ENCODE assay signal across 28 cellular contexts in genomic region chr4:104146048-104146447, GRCh38.
"Had no signal": no experiment of that assay in that cellular context is flagged by ENCODE, and none has a peak within 500 bp of the region (broad histone marks: within the 10 kb centered on the region; RNA-seq: fewer than 3 reads in every experiment).

No MANE protein-coding gene starts in this region.

- H3K4me3 ChIP-seq: neural progenitor cell, ovary, psoas muscle, right lobe of liver, sigmoid colon, stomach, thoracic aorta, thyroid gland, tibial nerve, upper lobe of left lung, vagina had no signal

- H3K4me1 ChIP-seq: neural progenitor cell, parathyroid adenoma, psoas muscle, right lobe of liver, sigmoid colon, stomach, thyroid gland, tibial nerve, upper lobe of left lung, vagina had no signal

- H2AFZ ChIP-seq: neural progenitor cell, parathyroid adenoma had no signal

- H3K27me3 ChIP-seq: neural progenitor cell, ovary, right lobe of liver, sigmoid colon, stomach, thyroid gland, tibial nerve, upper lobe of left lung, vagina had no signal

- H3K4me1 Mint-ChIP-seq: nephron; neural progenitor cell; stimulated activated effector memory CD8-positive, alpha-beta T cell treated with anti-CD3 and anti-CD28 coated beads, Interleukin-12 subunit alpha, Interleukin-12 subunit beta, amount 100 ng/mL, for 72 hours; stimulated activated naive B cell treated with anti-CD40 and anti-IgM and Interleukin-4, amounts not matched to agents 10 μg/mL and 1 μg/mL and 100 μg/mL, for 72 hours had no signal

- H3K36me3 ChIP-seq: neural progenitor cell, ovary, right lobe of liver, sigmoid colon, stomach, thoracic aorta, thyroid gland, tibial nerve, upper lobe of left lung, vagina had no signal

- H3K27me3 Mint-ChIP-seq: progenitor cell of endocrine pancreas; stimulated activated naive B cell treated with anti-CD40 and anti-IgM and Interleukin-4, amounts not matched to agents 10 μg/mL and 1 μg/mL and 100 μg/mL, for 72 hours; stimulated activated naive CD8-positive, alpha-beta T cell treated with anti-CD3 and anti-CD28 coated beads, Interleukin-15, Interleukin-2, amounts not matched to agents 100 ng/mL and 50 ng/mL, for 24 hours had no signal

- H3K27ac ChIP-seq: neural progenitor cell, ovary, parathyroid adenoma, psoas muscle, right lobe of liver, sigmoid colon, stomach, thoracic aorta, thyroid gland, tibial nerve, upper lobe of left lung, vagina had no signal

- H3K36me3 Mint-ChIP-seq: neural progenitor cell; stimulated activated effector memory CD8-positive, alpha-beta T cell treated with anti-CD3 and anti-CD28 coated beads, Interleukin-12 subunit alpha, Interleukin-12 subunit beta, amount 100 ng/mL, for 72 hours; stimulated activated naive B cell treated with anti-CD40 and anti-IgM and Interleukin-4, amounts not matched to agents 10 μg/mL and 1 μg/mL and 100 μg/mL, for 72 hours had no signal

- H3K4me2 ChIP-seq: neural progenitor cell had no signal

- H3K27ac Mint-ChIP-seq: nephron; neural progenitor cell; progenitor cell of endocrine pancreas; stimulated activated effector memory CD8-positive, alpha-beta T cell treated with anti-CD3 and anti-CD28 coated beads, Interleukin-12 subunit alpha, Interleukin-12 subunit beta, amount 100 ng/mL, for 72 hours; stimulated activated naive B cell treated with anti-CD40 and anti-IgM and Interleukin-4, amounts not matched to agents 10 μg/mL and 1 μg/mL and 100 μg/mL, for 72 hours; stimulated activated naive CD8-positive, alpha-beta T cell treated with anti-CD3 and anti-CD28 coated beads, Interleukin-15, Interleukin-2, amounts not matched to agents 100 ng/mL and 50 ng/mL, for 24 hours had no signal

- H3K9me3 ChIP-seq: ovary, psoas muscle, right lobe of liver, sigmoid colon, stomach, thoracic aorta, thyroid gland, tibial nerve, upper lobe of left lung, vagina had no signal

- FAIRE-seq: urothelium cell line had no signal

- H3K9ac ChIP-seq: neural progenitor cell, parathyroid adenoma had no signal

- DNase-seq: occipital lobe; ovary; posterior cingulate gyrus; psoas muscle; right cardiac atrium; right lobe of liver; sigmoid colon; small intestine; stimulated activated CD4-positive, alpha-beta T cell treated with anti-CD3 and anti-CD28 coated beads, Interleukin-15, amount 100 ng/mL, for 24 hours; stimulated activated CD4-positive, alpha-beta T cell treated with anti-CD3 and anti-CD28 coated beads, Interleukin-2, amount 100 ng/mL, for 24 hours; stimulated activated CD4-positive, alpha-beta T cell treated with anti-CD3 and anti-CD28 coated beads, Interleukin-2, amount 100 ng/mL, for 48 hours; stimulated activated CD4-positive, alpha-beta T cell treated with anti-CD3 and anti-CD28 coated beads, Interleukin-4, amount 100 ng/mL, for 24 hours; stimulated activated naive B cell treated with anti-CD40 and anti-IgM and Interleukin-4, amounts not matched to agents 10 μg/mL and 1 μg/mL and 100 μg/mL, for 72 hours; stimulated activated naive CD4-positive, alpha-beta T cell treated with Interleukin-2 at 50 U/mL for 16 hours; stomach; thyroid gland; trophoblast cell; upper lobe of left lung had no signal

- H3K9me3 Mint-ChIP-seq: nephron; neural progenitor cell; stimulated activated naive CD8-positive, alpha-beta T cell treated with anti-CD3 and anti-CD28 coated beads, Interleukin-15, Interleukin-2, amounts not matched to agents 100 ng/mL and 50 ng/mL, for 24 hours had no signal

- H3K4me3 Mint-ChIP-seq: nephron; neural progenitor cell; stimulated activated effector memory CD8-positive, alpha-beta T cell treated with anti-CD3 and anti-CD28 coated beads, Interleukin-12 subunit alpha, Interleukin-12 subunit beta, amount 100 ng/mL, for 72 hours; stimulated activated naive B cell treated with anti-CD40 and anti-IgM and Interleukin-4, amounts not matched to agents 10 μg/mL and 1 μg/mL and 100 μg/mL, for 72 hours; stimulated activated naive CD8-positive, alpha-beta T cell treated with anti-CD3 and anti-CD28 coated beads, Interleukin-15, Interleukin-2, amounts not matched to agents 100 ng/mL and 50 ng/mL, for 24 hours had no signal
